12 cellular contexts compared by ENCODE assay signal in genomic region chr12:54141534-54142475, GRCh38. TPM values are rescaled to one million over a fixed set of nuclear protein-coding genes. Genes with fewer than 3 reads are reported as not detected.
A peak's percentile ranks its signal among the peaks of the same experiment; 100 is the strongest.
DNase-seq lines count a peak whose midpoint lies in the region; ATAC-seq and TF ChIP-seq lines count a peak whose summit lies in the region.
"Had no signal": no experiment of that assay in that cellular context is flagged by ENCODE, and none has a peak within 500 bp of the region (broad histone marks: within the 10 kb centered on the region; RNA-seq: fewer than 3 reads in every experiment).

No MANE protein-coding gene starts in this region.

- no peak for TF ChIP-seq EP300 in suprapubic skin (IDR thresholded peaks at IDR 0.05)

- H3K27me3 Mint-ChIP-seq in naive thymus-derived CD4-positive, alpha-beta T cell, result peaks cover 15 to 70% (median 53%) of the 10 kb centered on the region in 5 donors

- POLR2A ChIA-PET in naive thymus-derived CD4-positive, alpha-beta T cell (lab: Charles Lee), result no interaction called here

- H3K9me3 Mint-ChIP-seq in naive thymus-derived CD4-positive, alpha-beta T cell, result no peaks in the 10 kb centered on the region
- H3K9me3 Mint-ChIP-seq: activated naive CD8-positive, alpha-beta T cell treated with anti-CD3 and anti-CD28 coated beads, Interleukin-2, amount 10 ng/mL, durations not matched to agents 7 days and 5 days had no signal

- H3K4me3 Mint-ChIP-seq in naive thymus-derived CD4-positive, alpha-beta T cell, result no peak overlapping the region
- H3K4me3 Mint-ChIP-seq: activated naive CD8-positive, alpha-beta T cell treated with anti-CD3 and anti-CD28 coated beads, Interleukin-2, amount 10 ng/mL, durations not matched to agents 7 days and 5 days; immature natural killer cell had no signal

- no peaks in the 10 kb centered on the region for H3K4me1 Mint-ChIP-seq in naive thymus-derived CD4-positive, alpha-beta T cell
- H3K4me1 Mint-ChIP-seq: activated naive CD8-positive, alpha-beta T cell treated with anti-CD3 and anti-CD28 coated beads, Interleukin-2, amount 10 ng/mL, durations not matched to agents 7 days and 5 days; immature natural killer cell had no signal

- in situ Hi-C loops in G401 (cut with HindIII; ENCODE audit: low sequenced_read_pairs), result no loop called here

- 47% methylated on average over 15 of the region's 15 CpGs for WGBS in suprapubic skin

- ATAC-seq in naive thymus-derived CD4-positive, alpha-beta T cell, result no peak
- ATAC-seq in left lobe of liver, result no peak

- TF ChIP-seq CTCF in suprapubic skin (IDR thresholded peaks at IDR 0.05), result no peak

- H3K9me3 ChIP-seq in suprapubic skin, result no peaks in the 10 kb centered on the region
- H3K9me3 ChIP-seq in naive thymus-derived CD4-positive, alpha-beta T cell (ENCODE audit: control insufficient read depth in 2 of 3, low read length in 3 of 3), result no peaks in the 10 kb centered on the region

- no peaks in the 10 kb centered on the region for H3K27me3 ChIP-seq in suprapubic skin
- H3K27me3 ChIP-seq in naive thymus-derived CD4-positive, alpha-beta T cell (ENCODE audit: control insufficient read depth in 2 of 2, insufficient read depth in 2 of 2, low read length in 2 of 2), result peaks cover 0 to 5% of the 10 kb centered on the region in 2 donors

- CTCF ChIA-PET in naive thymus-derived CD4-positive, alpha-beta T cell (lab: Charles Lee), result no interaction called here

- DNase-seq in GM04504 (ENCODE audit: low read depth) (peak; percentile 69), dedifferentiated amniotic fluid mesenchymal stem cell (ENCODE audit: extremely low spot score) (peak; percentile 18), left kidney (ENCODE audit: low read depth, low spot score) (peak; percentile 47), suprapubic skin (ENCODE audit: low spot score in 2 of 2) (no peak), G401 (ENCODE audit: low spot score) (no peak), left lobe of liver (ENCODE audit: low spot score) (no peak), dermis blood vessel endothelial cell (no peak)
- no peak for DNase-seq in naive thymus-derived CD4-positive, alpha-beta T cell
- DNase-seq: activated naive CD8-positive, alpha-beta T cell treated with anti-CD3 and anti-CD28 coated beads, Interleukin-2, amount 10 ng/mL, durations not matched to agents 7 days and 5 days; DMS153; immature natural killer cell; NCI-H69 had no signal

- TF ChIP-seq POLR2A in suprapubic skin (IDR thresholded peaks at IDR 0.05), result no peak

- peaks cover 31% of the 10 kb centered on the region for H3K4me1 ChIP-seq in suprapubic skin
- no peaks in the 10 kb centered on the region for H3K4me1 ChIP-seq in naive thymus-derived CD4-positive, alpha-beta T cell (ENCODE audit: control insufficient read depth in 2 of 2, insufficient read depth in 2 of 2, low read length in 2 of 2)

- H3K36me3 ChIP-seq in suprapubic skin, result no peaks in the 10 kb centered on the region
- no peaks in the 10 kb centered on the region for H3K36me3 ChIP-seq in naive thymus-derived CD4-positive, alpha-beta T cell (ENCODE audit: control insufficient read depth in 2 of 3, insufficient read depth in 3 of 3, low read length in 3 of 3)

- peak overlapping the region; percentile 82 for H3K27ac ChIP-seq in suprapubic skin
- H3K27ac ChIP-seq in naive thymus-derived CD4-positive, alpha-beta T cell (ENCODE audit: low read depth, low read length), result no peak overlapping the region

- intact Hi-C loops in naive thymus-derived CD4-positive, alpha-beta T cell (cut with micrococcal nuclease), result no loop called here

- peaks cover 0 to 3% (median 0%) of the 10 kb centered on the region in 5 donors for H3K36me3 Mint-ChIP-seq in naive thymus-derived CD4-positive, alpha-beta T cell
- H3K36me3 Mint-ChIP-seq: activated naive CD8-positive, alpha-beta T cell treated with anti-CD3 and anti-CD28 coated beads, Interleukin-2, amount 10 ng/mL, durations not matched to agents 7 days and 5 days had no signal

- H3K4me3 ChIP-seq in suprapubic skin, result peak overlapping the region; percentile 19
- no peak overlapping the region for H3K4me3 ChIP-seq in naive thymus-derived CD4-positive, alpha-beta T cell (ENCODE audit: low read length)

- no peak overlapping the region for H3K27ac Mint-ChIP-seq in naive thymus-derived CD4-positive, alpha-beta T cell
- H3K27ac Mint-ChIP-seq: activated naive CD8-positive, alpha-beta T cell treated with anti-CD3 and anti-CD28 coated beads, Interleukin-2, amount 10 ng/mL, durations not matched to agents 7 days and 5 days; immature natural killer cell had no signal

RNA-seq across cellular contexts. Expression of gene SMUG1, which starts 47.0 kb away (rescaled TPM):
- total RNA-seq in suprapubic skin (10 to 100 TPM; 40.6 to 56.4 (median 52.6) TPM), left lobe of liver (22.7 TPM), dermis blood vessel endothelial cell (14.3 and 18.2 TPM in 2 replicates)
- total RNA-seq in naive thymus-derived CD4-positive, alpha-beta T cell, result 10 to 100 TPM in 4 of 5 experiments, 1 to 10 TPM in 1; 9.4 to 29.9 (median 22.2) TPM
- polyA plus RNA-seq in naive thymus-derived CD4-positive, alpha-beta T cell, result 10 to 100 TPM; 20.6 to 25.0 TPM
- total RNA-seq in G401 (2014; rRNA removed; shearing (Covaris generic)), result 52.2 and 64.7 TPM in 2 replicates

Comparison
In these comparisons a context has a peak if more than half of its experiments do, and no peak if none do; other contexts are left out.
1. DNase-seq: peak in GM04504 (single experiment), dedifferentiated amniotic fluid mesenchymal stem cell (single experiment) and left kidney (single experiment); none in suprapubic skin (0 of 2), naive thymus-derived CD4-positive, alpha-beta T cell (0 of 9), G401 (single experiment), left lobe of liver (single experiment) and dermis blood vessel endothelial cell (single experiment).